Comparison of ENCODE assay signal across 2 cellular contexts in the genomic region with DNA sequence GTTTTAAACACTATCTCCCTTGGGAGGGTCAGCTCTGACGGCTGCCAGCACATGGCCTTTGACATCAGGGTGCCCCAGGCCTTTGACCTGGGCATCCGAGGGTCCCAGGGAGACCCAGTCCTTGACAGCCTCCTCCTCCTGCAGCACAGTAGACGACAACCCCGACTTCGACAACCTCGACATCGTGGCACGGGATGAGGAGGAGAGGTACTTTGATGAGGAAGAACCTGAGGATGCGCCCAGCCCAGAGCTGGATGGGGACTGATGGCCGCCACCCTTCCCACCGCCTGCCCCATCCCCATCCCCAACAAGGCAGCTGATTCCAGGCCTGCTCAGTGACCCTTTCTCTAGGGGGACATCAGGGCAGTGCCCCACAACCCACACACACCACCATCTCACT.
TF ChIP-seq lines count a peak whose summit lies in the region.

No MANE protein-coding gene starts in this region.

TF ChIP-seq in SK-N-SH, 30 proteins besides CTCF, POLR2A, EP300 and RAD21 (continued from another document):
- TF ChIP-seq, protein P1, sequence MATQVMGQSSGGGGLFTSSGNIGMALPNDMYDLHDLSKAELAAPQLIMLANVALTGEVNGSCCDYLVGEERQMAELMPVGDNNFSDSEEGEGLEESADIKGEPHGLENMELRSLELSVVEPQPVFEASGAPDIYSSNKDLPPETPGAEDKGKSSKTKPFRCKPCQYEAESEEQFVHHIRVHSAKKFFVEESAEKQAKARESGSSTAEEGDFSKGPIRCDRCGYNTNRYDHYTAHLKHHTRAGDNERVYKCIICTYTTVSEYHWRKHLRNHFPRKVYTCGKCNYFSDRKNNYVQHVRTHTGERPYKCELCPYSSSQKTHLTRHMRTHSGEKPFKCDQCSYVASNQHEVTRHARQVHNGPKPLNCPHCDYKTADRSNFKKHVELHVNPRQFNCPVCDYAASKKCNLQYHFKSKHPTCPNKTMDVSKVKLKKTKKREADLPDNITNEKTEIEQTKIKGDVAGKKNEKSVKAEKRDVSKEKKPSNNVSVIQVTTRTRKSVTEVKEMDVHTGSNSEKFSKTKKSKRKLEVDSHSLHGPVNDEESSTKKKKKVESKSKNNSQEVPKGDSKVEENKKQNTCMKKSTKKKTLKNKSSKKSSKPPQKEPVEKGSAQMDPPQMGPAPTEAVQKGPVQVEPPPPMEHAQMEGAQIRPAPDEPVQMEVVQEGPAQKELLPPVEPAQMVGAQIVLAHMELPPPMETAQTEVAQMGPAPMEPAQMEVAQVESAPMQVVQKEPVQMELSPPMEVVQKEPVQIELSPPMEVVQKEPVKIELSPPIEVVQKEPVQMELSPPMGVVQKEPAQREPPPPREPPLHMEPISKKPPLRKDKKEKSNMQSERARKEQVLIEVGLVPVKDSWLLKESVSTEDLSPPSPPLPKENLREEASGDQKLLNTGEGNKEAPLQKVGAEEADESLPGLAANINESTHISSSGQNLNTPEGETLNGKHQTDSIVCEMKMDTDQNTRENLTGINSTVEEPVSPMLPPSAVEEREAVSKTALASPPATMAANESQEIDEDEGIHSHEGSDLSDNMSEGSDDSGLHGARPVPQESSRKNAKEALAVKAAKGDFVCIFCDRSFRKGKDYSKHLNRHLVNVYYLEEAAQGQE (IDR thresholded peaks at IDR 0.05; ENCODE audit: low read depth, low read length) = no peak
- TF ChIP-seq CHD2 (IDR thresholded peaks at IDR 0.05; ENCODE audit: low read length, partially characterized antibody) (no peak), ZBTB33 (IDR thresholded peaks at IDR 0.05; ENCODE audit: borderline replicate concordance, low read depth) (no peak), ELF1 (IDR thresholded peaks at IDR 0.05) (no peak), NRF1 (IDR thresholded peaks at IDR 0.05; ENCODE audit: low read depth, low read length) (no peak), SIN3A (IDR thresholded peaks at IDR 0.05; ENCODE audit: borderline replicate concordance, low read depth, low read length) (no peak), TEAD4 (IDR thresholded peaks at IDR 0.05; ENCODE audit: borderline replicate concordance, insufficient read depth) (no peak)
- TF ChIP-seq, protein P2, sequence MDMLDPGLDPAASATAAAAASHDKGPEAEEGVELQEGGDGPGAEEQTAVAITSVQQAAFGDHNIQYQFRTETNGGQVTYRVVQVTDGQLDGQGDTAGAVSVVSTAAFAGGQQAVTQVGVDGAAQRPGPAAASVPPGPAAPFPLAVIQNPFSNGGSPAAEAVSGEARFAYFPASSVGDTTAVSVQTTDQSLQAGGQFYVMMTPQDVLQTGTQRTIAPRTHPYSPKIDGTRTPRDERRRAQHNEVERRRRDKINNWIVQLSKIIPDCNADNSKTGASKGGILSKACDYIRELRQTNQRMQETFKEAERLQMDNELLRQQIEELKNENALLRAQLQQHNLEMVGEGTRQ (IDR thresholded peaks at IDR 0.05; ENCODE audit: borderline replicate concordance, low read depth, low read length) = no peak
- TF ChIP-seq, protein P3, sequence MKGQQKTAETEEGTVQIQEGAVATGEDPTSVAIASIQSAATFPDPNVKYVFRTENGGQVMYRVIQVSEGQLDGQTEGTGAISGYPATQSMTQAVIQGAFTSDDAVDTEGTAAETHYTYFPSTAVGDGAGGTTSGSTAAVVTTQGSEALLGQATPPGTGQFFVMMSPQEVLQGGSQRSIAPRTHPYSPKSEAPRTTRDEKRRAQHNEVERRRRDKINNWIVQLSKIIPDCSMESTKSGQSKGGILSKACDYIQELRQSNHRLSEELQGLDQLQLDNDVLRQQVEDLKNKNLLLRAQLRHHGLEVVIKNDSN (IDR thresholded peaks at IDR 0.05; ENCODE audit: borderline replicate concordance, low read depth) = no peak

TF ChIP-seq in SK-N-SH treated with all-trans-retinoic acid at 6 μM for 48 hours, 23 proteins besides CTCF, POLR2A, EP300 and RAD21 (continued from another document):
- TF ChIP-seq TOX (CRISPR knock-in tag; IDR thresholded peaks at IDR 0.05; ENCODE audit: borderline replicate concordance) (no peak), CREB5 (CRISPR knock-in tag; IDR thresholded peaks at IDR 0.05; ENCODE audit: low read depth) (no peak)
TF ChIP-seq in SK-N-SH treated with all-trans-retinoic acid at 6 μM for 48 hours: peak in this region for 0.
